In genomic region chr1:113434081-113434873, GRCh38 we compare ENCODE assay signal across 1 cellular context.
TF ChIP-seq lines count a peak whose summit lies in the region.

No MANE protein-coding gene starts in this region.

TF ChIP-seq in HepG2, 621 proteins besides CTCF, POLR2A, EP300 and RAD21 (continued from another document):
- TF ChIP-seq ZNF644 (CRISPR knock-in tag; IDR thresholded peaks at IDR 0.05; ENCODE audit: low read depth): peak; percentile 72; the same call in 1 of the 2 replicates
- TF ChIP-seq NFRKB (IDR thresholded peaks at IDR 0.05): no peak
- TF ChIP-seq ZNF713 (CRISPR knock-in tag; IDR thresholded peaks at IDR 0.05): no peak
- TF ChIP-seq ZNF143 (CRISPR knock-in tag; IDR thresholded peaks at IDR 0.05): no peak
- TF ChIP-seq KLF6 (CRISPR knock-in tag; IDR thresholded peaks at IDR 0.05): 0 out of 2 replicates have a peak, but pooled peaks have one; percentile 71
- no peak for TF ChIP-seq ZNF678 (CRISPR knock-in tag; IDR thresholded peaks at IDR 0.05)
- no peak for TF ChIP-seq SPEN (CRISPR knock-in tag; IDR thresholded peaks at IDR 0.05; ENCODE audit: low read depth)
- no peak for TF ChIP-seq PRDM4 (CRISPR knock-in tag; IDR thresholded peaks at IDR 0.05; ENCODE audit: borderline replicate concordance)
- no peak for TF ChIP-seq ELF1 (CRISPR knock-in tag; IDR thresholded peaks at IDR 0.05)
- no peak for TF ChIP-seq ZNF205 (CRISPR knock-in tag; IDR thresholded peaks at IDR 0.05)
- TF ChIP-seq U2AF1 (optimal IDR thresholded peaks at IDR 0.05; ENCODE audit: low read depth, low read length): no peak
- no peak for TF ChIP-seq HDAC1 (CRISPR knock-in tag; IDR thresholded peaks at IDR 0.05)
- no peak for TF ChIP-seq HBP1 (CRISPR knock-in tag; IDR thresholded peaks at IDR 0.05; ENCODE audit: low read depth)
- no peak for TF ChIP-seq ZNF709 (CRISPR knock-in tag; IDR thresholded peaks at IDR 0.05)
- peak; percentile 70 for TF ChIP-seq RCOR2 (CRISPR knock-in tag; IDR thresholded peaks at IDR 0.05)
- TF ChIP-seq HOXA9 (CRISPR knock-in tag; IDR thresholded peaks at IDR 0.05; ENCODE audit: borderline replicate concordance): no peak
- peak; percentile 68; the same call in 1 of the 2 replicates for TF ChIP-seq GATAD2A (CRISPR knock-in tag; IDR thresholded peaks at IDR 0.05)
- TF ChIP-seq KDM6A (CRISPR knock-in tag; IDR thresholded peaks at IDR 0.05; ENCODE audit: low read depth): 0 out of 2 replicates have a peak, but pooled peaks have one; percentile 36
- peak; percentile 66 for TF ChIP-seq ZGPAT (CRISPR knock-in tag; IDR thresholded peaks at IDR 0.05)
TF ChIP-seq in HepG2: peak in this region for 64.
